In genomic region chr1:42977653-42978052, GRCh38 we compare ENCODE assay signal across 1 cellular context.
TF ChIP-seq lines count a peak whose summit lies in the region.

No MANE protein-coding gene starts in this region.

TF ChIP-seq in HEK293, 187 proteins besides CTCF, POLR2A, EP300 and RAD21 (continued from another document):
- no peak for TF ChIP-seq PRDM4 (tag by site-specific recombination; IDR thresholded peaks at IDR 0.05)
TF ChIP-seq in HEK293: peak in this region for 1.
